In genomic region chr2:9167718-9168657, GRCh38 we compare ENCODE assay signal across 1 cellular context.
TF ChIP-seq lines count a peak whose summit lies in the region.

No MANE protein-coding gene starts in this region.

TF ChIP-seq in HepG2, 621 proteins besides CTCF, POLR2A, EP300 and RAD21 (continued from another document and continues in another):
- TF ChIP-seq EHMT2 (IDR thresholded peaks at IDR 0.05; ENCODE audit: borderline replicate concordance, low read depth, low read length) (no peak; the same call in 1 of the 2 replicates), RXRB (CRISPR knock-in tag; IDR thresholded peaks at IDR 0.05; ENCODE audit: borderline replicate concordance) (peak; percentile 93), HDAC2 (CRISPR knock-in tag; IDR thresholded peaks at IDR 0.05) (peak; percentile 97), SP140L (CRISPR knock-in tag; IDR thresholded peaks at IDR 0.05; ENCODE audit: borderline replicate concordance) (no peak), SETDB1 (CRISPR knock-in tag; IDR thresholded peaks at IDR 0.05; ENCODE audit: borderline replicate concordance) (no peak), ZNF138 (CRISPR knock-in tag; IDR thresholded peaks at IDR 0.05; ENCODE audit: low read depth) (0 out of 2 replicates have a peak, but pooled peaks have one; percentile 68), NFRKB (IDR thresholded peaks at IDR 0.05) (no peak), GABPB1 (CRISPR knock-in tag; IDR thresholded peaks at IDR 0.05) (peak; percentile 41; the same call in 1 of the 2 replicates), PCBP1 (IDR thresholded peaks at IDR 0.05; ENCODE audit: borderline replicate concordance, low read depth, low read length) (no peak), HOXA9 (CRISPR knock-in tag; IDR thresholded peaks at IDR 0.05; ENCODE audit: borderline replicate concordance) (no peak), ATF4 (CRISPR knock-in tag; IDR thresholded peaks at IDR 0.05) (peak in 1 of 2 experiments; percentile 35; a peak in 1 of 4 replicates), ZMYM3 (CRISPR knock-in tag; IDR thresholded peaks at IDR 0.05) (peak; percentile 95), YEATS2 (CRISPR knock-in tag; IDR thresholded peaks at IDR 0.05; ENCODE audit: borderline replicate concordance) (peak; percentile 75; the same call in 1 of the 2 replicates), MAFF (IDR thresholded peaks at IDR 0.05; ENCODE audit: low read depth, low read length) (0 out of 2 replicates have a peak, but pooled peaks have one; percentile 12), SNAI1 (CRISPR knock-in tag; IDR thresholded peaks at IDR 0.05; ENCODE audit: borderline replicate concordance) (no peak), ZFP37 (CRISPR knock-in tag; IDR thresholded peaks at IDR 0.05; ENCODE audit: borderline replicate concordance) (0 out of 2 replicates have a peak, but pooled peaks have one; percentile 28), RCOR2 (CRISPR knock-in tag; IDR thresholded peaks at IDR 0.05) (peak; percentile 89), ZNF609 (CRISPR knock-in tag; IDR thresholded peaks at IDR 0.05; ENCODE audit: borderline replicate concordance) (peak; percentile 84), ZNF337 (CRISPR knock-in tag; IDR thresholded peaks at IDR 0.05; ENCODE audit: borderline replicate concordance, low read depth) (peak; percentile 69; the same call in 1 of the 2 replicates), ZIK1 (CRISPR knock-in tag; IDR thresholded peaks at IDR 0.05; ENCODE audit: borderline replicate concordance, low read depth) (no peak), FIP1L1 (IDR thresholded peaks at IDR 0.05; ENCODE audit: borderline replicate concordance, insufficient read depth, low read depth, low read length) (no peak), ZSCAN25 (CRISPR knock-in tag; IDR thresholded peaks at IDR 0.05) (no peak), PHF20 (CRISPR knock-in tag; IDR thresholded peaks at IDR 0.05) (no peak), JDP2 (CRISPR knock-in tag; IDR thresholded peaks at IDR 0.05; ENCODE audit: borderline replicate concordance) (no peak), KMT2B (CRISPR knock-in tag; IDR thresholded peaks at IDR 0.05) (peak; percentile 70), ZNF292 (CRISPR knock-in tag; IDR thresholded peaks at IDR 0.05; ENCODE audit: borderline replicate concordance, low read depth) (peak; percentile 100), TFDP2 (CRISPR knock-in tag; IDR thresholded peaks at IDR 0.05) (0 out of 2 replicates have a peak, but pooled peaks have one; percentile 32), NR3C1 (CRISPR knock-in tag; IDR thresholded peaks at IDR 0.05) (no peak), ZBTB40 (IDR thresholded peaks at IDR 0.05) (no peak), ZBTB40 (CRISPR knock-in tag; IDR thresholded peaks at IDR 0.05) (no peak; the same call in 1 of the 2 replicates), ZNF644 (CRISPR knock-in tag; IDR thresholded peaks at IDR 0.05; ENCODE audit: low read depth) (peak; percentile 87), HDAC6 (IDR thresholded peaks at IDR 0.05; ENCODE audit: low read depth, low read length) (no peak), ZNF234 (CRISPR knock-in tag; conservative IDR thresholded peaks at IDR 0.05) (no peak), SOX13 (IDR thresholded peaks at IDR 0.05) (no peak), SOX13 (CRISPR knock-in tag; conservative IDR thresholded peaks at IDR 0.05 in 1 of 2, IDR thresholded peaks at IDR 0.05 in 1 of 2) (peak in 1 of 2 experiments; percentile 83; a peak in 2 of 4 replicates), MTF1 (CRISPR knock-in tag; IDR thresholded peaks at IDR 0.05) (no peak)
- TF ChIP-seq, protein P1, sequence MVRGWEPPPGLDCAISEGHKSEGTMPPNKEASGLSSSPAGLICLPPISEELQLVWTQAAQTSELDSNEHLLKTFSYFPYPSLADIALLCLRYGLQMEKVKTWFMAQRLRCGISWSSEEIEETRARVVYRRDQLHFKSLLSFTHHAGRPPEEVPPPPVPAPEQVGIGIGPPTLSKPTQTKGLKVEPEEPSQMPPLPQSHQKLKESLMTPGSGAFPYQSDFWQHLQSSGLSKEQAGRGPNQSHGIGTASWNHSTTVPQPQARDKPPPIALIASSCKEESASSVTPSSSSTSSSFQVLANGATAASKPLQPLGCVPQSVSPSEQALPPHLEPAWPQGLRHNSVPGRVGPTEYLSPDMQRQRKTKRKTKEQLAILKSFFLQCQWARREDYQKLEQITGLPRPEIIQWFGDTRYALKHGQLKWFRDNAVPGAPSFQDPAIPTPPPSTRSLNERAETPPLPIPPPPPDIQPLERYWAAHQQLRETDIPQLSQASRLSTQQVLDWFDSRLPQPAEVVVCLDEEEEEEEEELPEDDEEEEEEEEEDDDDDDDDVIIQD (CRISPR knock-in tag; IDR thresholded peaks at IDR 0.05; ENCODE audit: low read depth): no peak
- TF ChIP-seq, protein P2, sequence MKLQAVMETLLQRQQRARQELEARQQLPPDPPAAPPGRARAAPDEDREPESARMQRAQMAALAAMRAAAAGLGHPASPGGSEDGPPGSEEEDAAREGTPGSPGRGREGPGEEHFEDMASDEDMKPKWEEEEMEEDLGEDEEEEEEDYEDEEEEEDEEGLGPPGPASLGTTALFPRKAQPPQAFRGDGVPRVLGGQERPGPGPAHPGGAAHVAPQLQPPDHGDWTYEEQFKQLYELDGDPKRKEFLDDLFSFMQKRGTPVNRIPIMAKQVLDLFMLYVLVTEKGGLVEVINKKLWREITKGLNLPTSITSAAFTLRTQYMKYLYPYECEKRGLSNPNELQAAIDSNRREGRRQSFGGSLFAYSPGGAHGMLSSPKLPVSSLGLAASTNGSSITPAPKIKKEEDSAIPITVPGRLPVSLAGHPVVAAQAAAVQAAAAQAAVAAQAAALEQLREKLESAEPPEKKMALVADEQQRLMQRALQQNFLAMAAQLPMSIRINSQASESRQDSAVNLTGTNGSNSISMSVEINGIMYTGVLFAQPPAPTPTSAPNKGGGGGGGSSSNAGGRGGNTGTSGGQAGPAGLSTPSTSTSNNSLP (IDR thresholded peaks at IDR 0.05; ENCODE audit: low read depth, low read length): peak; percentile 68; the same call in 1 of the 2 replicates
- TF ChIP-seq, protein P3, sequence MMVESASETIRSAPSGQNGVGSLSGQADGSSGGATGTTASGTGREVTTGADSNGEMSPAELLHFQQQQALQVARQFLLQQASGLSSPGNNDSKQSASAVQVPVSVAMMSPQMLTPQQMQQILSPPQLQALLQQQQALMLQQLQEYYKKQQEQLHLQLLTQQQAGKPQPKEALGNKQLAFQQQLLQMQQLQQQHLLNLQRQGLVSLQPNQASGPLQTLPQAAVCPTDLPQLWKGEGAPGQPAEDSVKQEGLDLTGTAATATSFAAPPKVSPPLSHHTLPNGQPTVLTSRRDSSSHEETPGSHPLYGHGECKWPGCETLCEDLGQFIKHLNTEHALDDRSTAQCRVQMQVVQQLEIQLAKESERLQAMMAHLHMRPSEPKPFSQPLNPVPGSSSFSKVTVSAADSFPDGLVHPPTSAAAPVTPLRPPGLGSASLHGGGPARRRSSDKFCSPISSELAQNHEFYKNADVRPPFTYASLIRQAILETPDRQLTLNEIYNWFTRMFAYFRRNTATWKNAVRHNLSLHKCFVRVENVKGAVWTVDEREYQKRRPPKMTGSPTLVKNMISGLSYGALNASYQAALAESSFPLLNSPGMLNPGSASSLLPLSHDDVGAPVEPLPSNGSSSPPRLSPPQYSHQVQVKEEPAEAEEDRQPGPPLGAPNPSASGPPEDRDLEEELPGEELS (CRISPR knock-in tag; IDR thresholded peaks at IDR 0.05): peak; percentile 83
